8 cellular contexts compared by ENCODE assay signal in the genomic region with DNA sequence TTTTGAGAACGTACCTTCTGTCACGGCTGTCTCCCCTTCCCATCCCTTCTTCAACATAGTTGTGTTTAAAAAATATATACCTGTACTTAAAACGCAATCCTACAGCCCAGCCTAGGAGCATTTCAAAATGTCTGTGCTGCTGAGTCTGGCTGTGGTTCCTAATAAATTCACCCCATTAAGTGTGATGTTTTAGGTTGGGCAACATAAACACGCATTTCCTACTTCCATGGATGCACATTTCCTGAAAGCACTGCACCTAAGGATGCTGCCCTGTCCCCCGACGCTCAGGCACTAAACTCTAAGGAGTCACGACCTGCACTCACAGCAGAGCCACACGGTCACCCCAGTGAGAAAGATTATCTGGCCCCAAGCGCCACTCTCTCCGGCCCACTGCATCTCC. TPM values are rescaled to one million over a fixed set of nuclear protein-coding genes. Genes with fewer than 3 reads are reported as not detected.
DNase-seq lines count a peak whose midpoint lies in the region; ATAC-seq and TF ChIP-seq lines count a peak whose summit lies in the region.

No MANE protein-coding gene starts in this region.

- H3K27me3 Mint-ChIP-seq in CD4-positive, alpha-beta T cell = no peaks in the 10 kb centered on the region
- H3K27me3 Mint-ChIP-seq in natural killer cell treated with Interleukin-12 subunit alpha and Interleukin-12 subunit beta and Interleukin-15 and Interleukin-18, amount 100 ng/mL, for 72 hours = no peaks in the 10 kb centered on the region

- peak overlapping the region; percentile 98 for H3K27ac ChIP-seq in CD4-positive, alpha-beta T cell (ENCODE audit: low read depth, low read length)
- H3K27ac ChIP-seq in ectodermal cell (ENCODE audit: insufficient read depth, low read depth, low read length, poor library complexity, severe bottlenecking) = no peak overlapping the region

- POLR2A ChIA-PET in CD4-positive, alpha-beta T cell (lab: Charles Lee) = interaction anchor here (0.6 kb wide), 1 partner anchor 10 kb away, joined by 3 read pairs; no protein-coding TSS in a partner anchor

- no peaks in the 10 kb centered on the region for H3K9me3 Mint-ChIP-seq in CD4-positive, alpha-beta T cell
- peaks cover 3% of the 10 kb centered on the region for H3K9me3 Mint-ChIP-seq in natural killer cell treated with Interleukin-12 subunit alpha and Interleukin-12 subunit beta and Interleukin-15 and Interleukin-18, amount 100 ng/mL, for 72 hours

- H3K4me1 ChIP-seq in ectodermal cell (ENCODE audit: control insufficient read depth, insufficient read depth, low read length) = peaks cover 23% of the 10 kb centered on the region

- H3K4me3 ChIP-seq in ectodermal cell (ENCODE audit: insufficient read depth, low read depth, low read length) = peak overlapping the region; percentile 89

- H3K4me1 Mint-ChIP-seq in CD4-positive, alpha-beta T cell (ENCODE audit: low read depth) = peaks cover 66% of the 10 kb centered on the region
- H3K4me1 Mint-ChIP-seq in natural killer cell treated with Interleukin-12 subunit alpha and Interleukin-12 subunit beta and Interleukin-15 and Interleukin-18, amount 100 ng/mL, for 72 hours (ENCODE audit: low read depth in 2 of 2) = peaks cover 32 to 34% of the 10 kb centered on the region in 2 donors

- peak overlapping the region; percentile 98 for H3K27ac Mint-ChIP-seq in CD4-positive, alpha-beta T cell
- H3K27ac Mint-ChIP-seq in natural killer cell treated with Interleukin-12 subunit alpha and Interleukin-12 subunit beta and Interleukin-15 and Interleukin-18, amount 100 ng/mL, for 72 hours = peak overlapping the region; percentile 80 to 89

- no peaks in the 10 kb centered on the region for H3K27me3 ChIP-seq in CD4-positive, alpha-beta T cell (ENCODE audit: control insufficient read depth, insufficient read depth, low read length)
- H3K27me3 ChIP-seq in ectodermal cell (ENCODE audit: control insufficient read depth, insufficient read depth, low read length, poor library complexity, severe bottlenecking) = peaks cover 36% of the 10 kb centered on the region

- intact Hi-C loops in CD4-positive, alpha-beta T cell (cut with DNase I, micrococcal nuclease) = loop anchor here (5.0 to 10.0 kb wide), 9 partner anchors 120 to 667 kb away; a partner anchor contains a TSS

- H3K9me3 ChIP-seq in CD4-positive, alpha-beta T cell (ENCODE audit: control insufficient read depth, low read length) = no peaks in the 10 kb centered on the region
- no peaks in the 10 kb centered on the region for H3K9me3 ChIP-seq in ectodermal cell (ENCODE audit: control insufficient read depth, low read length)

- no peak for TF ChIP-seq CTCF in CD4-positive, alpha-beta T cell (IDR thresholded peaks at IDR 0.05)

- peaks cover 21% of the 10 kb centered on the region for H3K36me3 Mint-ChIP-seq in CD4-positive, alpha-beta T cell (ENCODE audit: low read depth)
- H3K36me3 Mint-ChIP-seq in natural killer cell treated with Interleukin-12 subunit alpha and Interleukin-12 subunit beta and Interleukin-15 and Interleukin-18, amount 100 ng/mL, for 72 hours = peaks cover 10% of the 10 kb centered on the region

- H3K36me3 ChIP-seq in ectodermal cell (ENCODE audit: control insufficient read depth, insufficient read depth, low read length) = no peaks in the 10 kb centered on the region

- H3K4me3 Mint-ChIP-seq in CD4-positive, alpha-beta T cell = peak overlapping the region; percentile 94
- H3K4me3 Mint-ChIP-seq in natural killer cell treated with Interleukin-12 subunit alpha and Interleukin-12 subunit beta and Interleukin-15 and Interleukin-18, amount 100 ng/mL, for 72 hours = peak overlapping the region; percentile 99

- no peak for DNase-seq in CD4-positive, alpha-beta T cell
- DNase-seq in NCI-H82 (lab: John Stamatoyannopoulos, UW) (peak; percentile 77), NCI-H2171 treated with DMSO at 0.1 percent for 48 hours (lab: John Stamatoyannopoulos, UW) (no peak), iPS-NIHi7 (ENCODE audit: extremely low spot score) (no peak)
- DNase-seq in natural killer cell treated with Interleukin-12 subunit alpha and Interleukin-12 subunit beta and Interleukin-15 and Interleukin-18, amount 100 ng/mL, for 72 hours (ENCODE audit: low spot score) = no peak
- DNase-seq in activated CD8-positive, alpha-beta memory T cell treated with anti-CD3 and anti-CD28 coated beads, Interleukin-2, amount 50 U/mL, for 4 hours = no peak

- WGBS in ectodermal cell, 2 experiments = 0 to 2% methylated on average over 7 to 10 of the region's 10 CpGs

- CTCF ChIA-PET in CD4-positive, alpha-beta T cell (lab: Charles Lee) = no interaction called here

- ATAC-seq in CD4-positive, alpha-beta T cell (ENCODE audit: poor library complexity) = no peak
- ATAC-seq in GM21576 (IDR thresholded peaks at IDR 0.05; ENCODE audit: unreplicated experiment) = peak; percentile 22
- peak in 1 of 2 donors; percentile 22 for ATAC-seq in natural killer cell treated with Interleukin-12 subunit alpha and Interleukin-12 subunit beta and Interleukin-15 and Interleukin-18, amount 100 ng/mL, for 72 hours

RNA-seq across cellular contexts. Expression of a gene that starts 1.2 kb away (rescaled TPM):
- 10 to 100 TPM; 17.0 to 20.6 TPM for total RNA-seq in CD4-positive, alpha-beta T cell
- polyA plus RNA-seq in ectodermal cell (2013, experiment 1 of 4) = 8.6 TPM
- 13.4 TPM for polyA plus RNA-seq in ectodermal cell (2013, experiment 2 of 4)
- polyA plus RNA-seq in ectodermal cell (2013, experiment 3 of 4) = 8.1 TPM
- polyA plus RNA-seq in ectodermal cell (2013, experiment 4 of 4) = 9.5 TPM
- total RNA-seq in natural killer cell treated with Interleukin-12 subunit alpha and Interleukin-12 subunit beta and Interleukin-15 and Interleukin-18, amount 100 ng/mL, for 72 hours = 10 to 100 TPM; 12.8 to 31.0 TPM
